ENCODE assay signal across 29 cellular contexts in the genomic region with DNA sequence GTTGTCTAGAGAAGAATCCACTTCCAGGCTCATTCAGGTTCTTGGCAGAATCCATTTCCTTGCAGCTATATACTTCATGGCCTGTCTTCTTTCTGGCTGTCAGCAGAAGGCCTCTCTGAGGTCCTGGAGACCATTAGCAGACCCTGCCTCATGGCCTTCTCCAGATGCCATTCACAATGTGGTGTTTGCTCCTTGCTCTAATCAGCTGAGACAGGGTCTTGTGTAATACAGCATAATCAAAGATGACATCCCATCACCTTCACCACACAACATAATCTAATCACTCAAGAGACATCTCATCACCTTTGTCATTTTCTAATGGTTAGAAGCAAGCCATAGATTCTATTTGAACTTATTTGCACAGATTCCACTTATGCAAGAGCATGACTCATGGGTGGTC.
DNase-seq lines count a peak whose midpoint lies in the region; ATAC-seq and TF ChIP-seq lines count a peak whose summit lies in the region.
"Had no signal": no experiment of that assay in that cellular context is flagged by ENCODE, and none has a peak within 500 bp of the region (broad histone marks: within the 10 kb centered on the region; RNA-seq: fewer than 3 reads in every experiment).

No MANE protein-coding gene starts in this region.

- ATAC-seq in HG03135 (IDR thresholded peaks at IDR 0.05; ENCODE audit: unreplicated experiment): no peak
- ATAC-seq: A549; CD8-positive, alpha-beta T cell had no signal

- DNase-seq in SK-N-DZ (ENCODE audit: low spot score) (peak; percentile 73), epithelial cell of esophagus (ENCODE audit: low read depth) (peak; percentile 13), fibroblast of mammary gland (ENCODE audit: low read depth) (peak; percentile 19), SHP77 treated with DMSO at 0.1 percent for 48 hours (lab: John Stamatoyannopoulos, UW) (no peak), T-helper 2 cell (no peak)
- DNase-seq: 8988T; ACHN; AML-193; BE2C; C1 segment of cervical spinal cord; Caco-2; Calu3; CD4-positive, alpha-beta memory T cell; CD4-positive, alpha-beta T cell; CD4-positive, CD25-positive, alpha-beta regulatory T cell; CD8-positive, alpha-beta memory T cell; CD8-positive, alpha-beta T cell; COR-L47; DMS 273 treated with DMSO at 0.1 percent for 48 hours; DMS153; DMS53; DMS79; DMS79 treated with DMSO at 0.1 percent for 48 hours; DND-41; EL had no signal

- H3K4me3 ChIP-seq in epithelial cell of esophagus (ENCODE audit: low read length): no peak overlapping the region
- H3K4me3 ChIP-seq in fibroblast of mammary gland (ENCODE audit: control insufficient read depth, low read depth, low read length): no peak overlapping the region
- H3K4me3 ChIP-seq: A549; BLaER1; BLaER1 treated with 17β-estradiol and CSF1 and Interleukin-3, amounts not matched to agents 10 nM and 100 nM had no signal

- TF ChIP-seq CTCF in epithelial cell of esophagus (IDR thresholded peaks at IDR 0.05; ENCODE audit: insufficient read depth, low read depth, low read length, missing control alignments) (no peak), fibroblast of mammary gland (conservative IDR thresholded peaks at IDR 0.05; ENCODE audit: control insufficient read depth, insufficient read depth, low read depth, low read length) (no peak)

Comparison
In these comparisons a context has a peak if more than half of its experiments do, and no peak if none do; other contexts are left out.
1. DNase-seq: peak in SK-N-DZ (single experiment), epithelial cell of esophagus (single experiment) and fibroblast of mammary gland (single experiment); none in SHP77 treated with DMSO at 0.1 percent for 48 hours (single experiment) and T-helper 2 cell (0 of 5).